Comparison of ENCODE assay signal across 23 cellular contexts in the genomic region with DNA sequence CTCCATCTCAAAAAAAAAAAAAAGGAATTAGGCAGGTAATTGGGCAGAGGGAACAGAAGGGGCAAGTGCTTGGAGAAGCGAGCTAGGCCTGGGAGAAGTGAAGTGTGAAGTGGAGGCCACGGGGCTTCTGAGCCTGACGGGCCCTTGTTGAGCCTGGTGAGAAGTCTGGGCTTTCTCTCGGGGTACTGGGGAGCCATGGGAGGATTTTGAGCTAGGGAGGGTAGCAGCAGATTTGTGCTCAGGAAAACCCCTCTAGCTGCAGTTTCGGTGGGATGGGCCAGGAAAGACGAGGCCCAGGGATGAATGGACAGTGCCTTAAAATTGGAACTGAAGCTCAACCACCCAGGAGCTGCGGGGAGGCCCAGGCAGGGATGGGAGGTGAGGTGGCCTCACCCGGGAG. TPM values are rescaled to one million over a fixed set of nuclear protein-coding genes. Genes with fewer than 3 reads are reported as not detected.
A peak's percentile ranks its signal among the peaks of the same experiment; 100 is the strongest.
DNase-seq lines count a peak whose midpoint lies in the region; ATAC-seq and TF ChIP-seq lines count a peak whose summit lies in the region.
"Had no signal": no experiment of that assay in that cellular context is flagged by ENCODE, and none has a peak within 500 bp of the region (broad histone marks: within the 10 kb centered on the region; RNA-seq: fewer than 3 reads in every experiment).

No MANE protein-coding gene starts in this region.

- no peaks in the 10 kb centered on the region for H3K4me1 Mint-ChIP-seq in activated T-helper 17 cell treated with anti-CD3 and anti-CD28 coated beads, Interleukin-2, amount 50 U/mL, for 72 hours
- H3K4me1 Mint-ChIP-seq in stimulated activated memory B cell treated with anti-CD40 and anti-IgM and Interleukin-4, amounts not matched to agents 10 μg/mL and 1 μg/mL and 100 μg/mL, for 72 hours, result peaks cover 22% of the 10 kb centered on the region
- H3K4me1 Mint-ChIP-seq: GM23338 had no signal

- no peaks in the 10 kb centered on the region for H3K9me3 Mint-ChIP-seq in activated T-helper 17 cell treated with anti-CD3 and anti-CD28 coated beads, Interleukin-2, amount 50 U/mL, for 72 hours
- H3K9me3 Mint-ChIP-seq in stimulated activated memory B cell treated with anti-CD40 and anti-IgM and Interleukin-4, amounts not matched to agents 10 μg/mL and 1 μg/mL and 100 μg/mL, for 72 hours, result no peaks in the 10 kb centered on the region
- H3K9me3 Mint-ChIP-seq: CD4-positive, CD25-positive, alpha-beta regulatory T cell; GM23338; H9; IgD-negative memory B cell had no signal

- peaks cover 78% of the 10 kb centered on the region for H3K36me3 Mint-ChIP-seq in activated T-helper 17 cell treated with anti-CD3 and anti-CD28 coated beads, Interleukin-2, amount 50 U/mL, for 72 hours (ENCODE audit: low read depth)
- H3K36me3 Mint-ChIP-seq in stimulated activated memory B cell treated with anti-CD40 and anti-IgM and Interleukin-4, amounts not matched to agents 10 μg/mL and 1 μg/mL and 100 μg/mL, for 72 hours, result peaks cover 44% of the 10 kb centered on the region

- no peak for ATAC-seq in Right ventricle myocardium superior (ENCODE audit: poor library complexity)
- no peak for ATAC-seq in left cardiac atrium
- no peak for ATAC-seq in activated T-helper 17 cell treated with anti-CD3 and anti-CD28 coated beads, Interleukin-2, amount 50 U/mL, for 72 hours (replicated peaks)
- ATAC-seq in stimulated activated memory B cell treated with anti-CD40 and anti-IgM and Interleukin-4, amounts not matched to agents 10 μg/mL and 1 μg/mL and 100 μg/mL, for 72 hours, result no peak
- ATAC-seq in GM21717 (IDR thresholded peaks at IDR 0.05; ENCODE audit: unreplicated experiment), result no peak
- ATAC-seq: GM23338 had no signal

- intact Hi-C loops in Right ventricle myocardium superior (cut with DNase I) (no loop called here), left cardiac atrium (cut with DNase I) (no loop called here)

- no peak for TF ChIP-seq CTCF in GM13976 (IDR thresholded peaks at IDR 0.05; ENCODE audit: borderline replicate concordance, control extremely low read depth, extremely low read depth, insufficient read depth, missing control alignments)

- H3K27ac Mint-ChIP-seq in activated T-helper 17 cell treated with anti-CD3 and anti-CD28 coated beads, Interleukin-2, amount 50 U/mL, for 72 hours, result peak overlapping the region; percentile 59
- H3K27ac Mint-ChIP-seq in stimulated activated memory B cell treated with anti-CD40 and anti-IgM and Interleukin-4, amounts not matched to agents 10 μg/mL and 1 μg/mL and 100 μg/mL, for 72 hours, result peak overlapping the region; percentile 28
- H3K27ac Mint-ChIP-seq: CD4-positive, CD25-positive, alpha-beta regulatory T cell; GM23338; IgD-negative memory B cell had no signal

- DNase-seq in Right ventricle myocardium superior, result peak; percentile 4
- no peak for DNase-seq in left cardiac atrium
- DNase-seq in GM13976 (ENCODE audit: low spot score), result peak; percentile 8
- no peak for DNase-seq in HT-29 (ENCODE audit: low spot score)
- no peak for DNase-seq in GDM1 (lab: John Stamatoyannopoulos, UW)
- DNase-seq: BE2C; CD4-positive, CD25-positive, alpha-beta regulatory T cell; DMS153; DND-41; H9; NCI-H1092; NCI-H1436; NCI-H1930; NCI-H2107; NCI-H446 treated with DMSO at 0.1 percent for 48 hours; NCI-H69; RPMI8226; SHP77 treated with DMSO at 0.1 percent for 48 hours had no signal

- H3K27me3 Mint-ChIP-seq in activated T-helper 17 cell treated with anti-CD3 and anti-CD28 coated beads, Interleukin-2, amount 50 U/mL, for 72 hours, result no peaks in the 10 kb centered on the region
- no peaks in the 10 kb centered on the region for H3K27me3 Mint-ChIP-seq in stimulated activated memory B cell treated with anti-CD40 and anti-IgM and Interleukin-4, amounts not matched to agents 10 μg/mL and 1 μg/mL and 100 μg/mL, for 72 hours
- H3K27me3 Mint-ChIP-seq: CD4-positive, CD25-positive, alpha-beta regulatory T cell; IgD-negative memory B cell had no signal

- no peak overlapping the region for H3K4me3 Mint-ChIP-seq in activated T-helper 17 cell treated with anti-CD3 and anti-CD28 coated beads, Interleukin-2, amount 50 U/mL, for 72 hours
- no peak overlapping the region for H3K4me3 Mint-ChIP-seq in stimulated activated memory B cell treated with anti-CD40 and anti-IgM and Interleukin-4, amounts not matched to agents 10 μg/mL and 1 μg/mL and 100 μg/mL, for 72 hours
- H3K4me3 Mint-ChIP-seq: CD4-positive, CD25-positive, alpha-beta regulatory T cell; GM23338; H9; IgD-negative memory B cell had no signal

- in situ Hi-C loops in GM13976 (cut with MboI; ENCODE audit: low sequenced_read_pairs, unreplicated experiment), result no loop called here

RNA-seq across cellular contexts. Expression of gene POLR1G, which starts 8.0 kb away (rescaled TPM):
- 7.7 TPM for total RNA-seq in Right ventricle myocardium superior
- total RNA-seq in left cardiac atrium, result 1 to 10 TPM; 4.6 to 5.5 TPM
- total RNA-seq in activated T-helper 17 cell treated with anti-CD3 and anti-CD28 coated beads, Interleukin-2, amount 50 U/mL, for 72 hours, result 10 to 100 TPM; 11.2 to 23.6 TPM
- total RNA-seq in HT-29 (2014; rRNA removed; shearing (Covaris generic)), result 51.7 and 68.2 TPM in 2 replicates

RNA-seq across cellular contexts. Expression of gene ERCC1, which starts 9.2 kb away (rescaled TPM):
- total RNA-seq in Right ventricle myocardium superior, result 163 TPM
- total RNA-seq in left cardiac atrium, result 100 to 1,000 TPM; 105 to 140 TPM
- 10 to 100 TPM; 27.6 to 33.2 TPM for total RNA-seq in activated T-helper 17 cell treated with anti-CD3 and anti-CD28 coated beads, Interleukin-2, amount 50 U/mL, for 72 hours
- 154 and 159 TPM in 2 replicates for total RNA-seq in HT-29 (2014; rRNA removed; shearing (Covaris generic))

RNA-seq across cellular contexts. Expression of gene PPP1R13L, which starts 9.6 kb away (rescaled TPM):
- 207 TPM for total RNA-seq in Right ventricle myocardium superior
- 100 to 1,000 TPM; 123 to 143 TPM for total RNA-seq in left cardiac atrium
- 10 to 100 TPM; 21.0 to 66.8 TPM for total RNA-seq in activated T-helper 17 cell treated with anti-CD3 and anti-CD28 coated beads, Interleukin-2, amount 50 U/mL, for 72 hours
- total RNA-seq in HT-29 (2014; rRNA removed; shearing (Covaris generic)), result 47.8 and 48.0 TPM in 2 replicates

RNA-seq across cellular contexts. Expression of gene ERCC2, which starts 44.1 kb away (rescaled TPM):
- total RNA-seq in Right ventricle myocardium superior (11.2 TPM), left cardiac atrium (10 to 100 TPM; 12.7 to 13.0 TPM)
- 10 to 100 TPM; 15.9 to 31.6 TPM for total RNA-seq in activated T-helper 17 cell treated with anti-CD3 and anti-CD28 coated beads, Interleukin-2, amount 50 U/mL, for 72 hours
- 40.9 and 49.8 TPM in 2 replicates for total RNA-seq in HT-29 (2014; rRNA removed; shearing (Covaris generic))

RNA-seq across cellular contexts. Expression of gene FOSB, which starts 53.3 kb away (rescaled TPM):
- total RNA-seq in Right ventricle myocardium superior, result 0.51 TPM
- 1 to 10 TPM; 1.5 to 5.5 TPM for total RNA-seq in left cardiac atrium
- 10 to 100 TPM; 20.7 to 39.2 TPM for total RNA-seq in activated T-helper 17 cell treated with anti-CD3 and anti-CD28 coated beads, Interleukin-2, amount 50 U/mL, for 72 hours
- 218 and 253 TPM in 2 replicates for total RNA-seq in HT-29 (2014; rRNA removed; shearing (Covaris generic))

Comparison
In these comparisons a context has a peak if more than half of its experiments do, and no peak if none do; other contexts are left out.
1. DNase-seq: peak in Right ventricle myocardium superior (single experiment) and GM13976 (single experiment); none in left cardiac atrium (single experiment), HT-29 (single experiment) and GDM1 (single experiment).